16 cellular contexts compared by ENCODE assay signal in genomic region chr4:80054375-80054774, GRCh38.
"Had no signal": no experiment of that assay in that cellular context is flagged by ENCODE, and none has a peak within 500 bp of the region (broad histone marks: within the 10 kb centered on the region; RNA-seq: fewer than 3 reads in every experiment).

No MANE protein-coding gene starts in this region.

- ATAC-seq: activated CD8-positive, alpha-beta memory T cell treated with anti-CD3 and anti-CD28 coated beads, Interleukin-2, amount 10 ng/mL, durations not matched to agents 7 days and 5 days; activated T-cell treated with anti-CD3 and anti-CD28 coated beads, Interleukin-2, amount 50 U/mL, for 4 hours; heart right ventricle; left lung had no signal

- H3K27ac ChIP-seq: left lung, thyroid gland had no signal

- H3K27me3 ChIP-seq: breast epithelium, heart right ventricle, left lung, thyroid gland had no signal

- H3K27me3 Mint-ChIP-seq: activated CD8-positive, alpha-beta memory T cell treated with anti-CD3 and anti-CD28 coated beads, Interleukin-2, amount 10 ng/mL, durations not matched to agents 7 days and 5 days; activated naive CD8-positive, alpha-beta T cell treated with anti-CD3 and anti-CD28 coated beads for 36 hours had no signal

- H3K9me3 ChIP-seq: breast epithelium, heart right ventricle, left lung, thyroid gland had no signal

- FAIRE-seq: endothelial cell of umbilical vein, urothelium cell line had no signal

- H3K4me3 ChIP-seq: breast epithelium, heart right ventricle, left lung, thyroid gland had no signal

- H3K27ac Mint-ChIP-seq: activated CD8-positive, alpha-beta memory T cell treated with anti-CD3 and anti-CD28 coated beads, Interleukin-2, amount 10 ng/mL, durations not matched to agents 7 days and 5 days; activated naive CD8-positive, alpha-beta T cell treated with anti-CD3 and anti-CD28 coated beads for 36 hours had no signal

- DNase-seq: activated CD4-positive, alpha-beta T cell treated with anti-CD3 and anti-CD28 coated beads, Interleukin-2, amount 50 U/mL, for 4 hours; activated CD8-positive, alpha-beta memory T cell treated with anti-CD3 and anti-CD28 coated beads, Interleukin-2, amount 10 ng/mL, durations not matched to agents 7 days and 5 days; activated gamma-delta T cell; activated naive CD8-positive, alpha-beta T cell treated with anti-CD3 and anti-CD28 coated beads for 36 hours; activated T-cell treated with anti-CD3 and anti-CD28 coated beads, Interleukin-2, amount 50 U/mL, for 4 hours; aorta; heart right ventricle; islet precursor cell; left lung; posterior cingulate gyrus; small intestine; T-helper 2 cell; thyroid gland had no signal

- H3K36me3 ChIP-seq: breast epithelium, thyroid gland had no signal

- H3K9me3 Mint-ChIP-seq: activated naive CD8-positive, alpha-beta T cell treated with anti-CD3 and anti-CD28 coated beads for 36 hours; activated T-cell treated with anti-CD3 and anti-CD28 coated beads, Interleukin-2, amount 50 U/mL, for 4 hours had no signal

- H3K4me3 Mint-ChIP-seq: activated CD8-positive, alpha-beta memory T cell treated with anti-CD3 and anti-CD28 coated beads, Interleukin-2, amount 10 ng/mL, durations not matched to agents 7 days and 5 days; activated naive CD8-positive, alpha-beta T cell treated with anti-CD3 and anti-CD28 coated beads for 36 hours; activated T-cell treated with anti-CD3 and anti-CD28 coated beads, Interleukin-2, amount 50 U/mL, for 4 hours had no signal

- H3K4me1 ChIP-seq: breast epithelium, thyroid gland had no signal
